ENCODE assay signal across 12 cellular contexts in the genomic region with DNA sequence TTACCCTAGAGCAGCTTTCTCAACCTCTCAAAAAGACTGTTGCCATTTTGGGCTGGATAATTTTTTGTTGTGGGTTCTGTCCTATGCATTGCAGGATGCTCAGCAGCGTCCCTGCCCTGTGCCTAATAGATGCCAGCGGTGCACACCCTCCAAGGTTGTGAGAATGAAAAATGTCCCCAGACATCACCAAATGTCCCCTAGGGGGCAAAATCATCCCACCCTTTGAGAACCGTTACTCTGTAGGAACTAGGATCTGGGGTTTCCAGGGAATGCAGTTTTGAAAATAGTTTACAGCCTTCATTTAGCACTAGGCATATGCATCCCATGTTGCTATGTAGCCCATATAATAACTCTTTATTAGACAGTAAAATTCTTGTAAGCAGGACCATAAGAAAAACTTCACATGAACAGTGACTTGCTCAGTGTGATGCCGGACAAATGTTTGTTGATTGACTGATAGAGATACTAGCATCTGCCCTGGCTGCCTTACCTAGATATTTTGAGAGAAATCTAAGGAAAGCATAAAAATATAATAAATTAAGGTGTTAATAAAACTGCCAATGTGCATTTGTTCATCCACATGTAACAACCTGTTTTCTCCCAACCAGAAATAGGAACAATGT.
A peak's percentile ranks its signal among the peaks of the same experiment; 100 is the strongest.
DNase-seq lines count a peak whose midpoint lies in the region; ATAC-seq and TF ChIP-seq lines count a peak whose summit lies in the region.
"Had no signal": no experiment of that assay in that cellular context is flagged by ENCODE, and none has a peak within 500 bp of the region (broad histone marks: within the 10 kb centered on the region; RNA-seq: fewer than 3 reads in every experiment).

No MANE protein-coding gene starts in this region.

- TF ChIP-seq CTCF in AG09319 (IDR thresholded peaks at IDR 0.05; ENCODE audit: low read depth, low read length) (peak; percentile 11), SK-N-SH (IDR thresholded peaks at IDR 0.05) (no peak)

- no peaks in the 10 kb centered on the region for H3K27me3 Mint-ChIP-seq in stimulated activated naive CD8-positive, alpha-beta T cell treated with anti-CD3 and anti-CD28 coated beads, Interleukin-15, amount 100 ng/mL, for 72 hours

- ATAC-seq in left ventricle myocardium superior: peak; percentile 57
- no peak for ATAC-seq in stimulated activated naive CD8-positive, alpha-beta T cell treated with anti-CD3 and anti-CD28 coated beads, Interleukin-15, amount 100 ng/mL, for 72 hours

- WGBS in SK-N-SH (ENCODE audit: low lambda C conversion rate): 42% methylated on average over 4 of the region's 4 CpGs

- TF ChIP-seq RAD21 in SK-N-SH (IDR thresholded peaks at IDR 0.05; ENCODE audit: low read length): peak; percentile 54

- no peak overlapping the region for H3K9ac ChIP-seq in SK-N-SH

- no peak overlapping the region for H3K27ac Mint-ChIP-seq in stimulated activated naive CD8-positive, alpha-beta T cell treated with anti-CD3 and anti-CD28 coated beads, Interleukin-15, amount 100 ng/mL, for 72 hours

- no peaks in the 10 kb centered on the region for H3K79me2 ChIP-seq in SK-N-SH (ENCODE audit: insufficient read depth)

- peaks cover 0 to 6% of the 10 kb centered on the region in 2 donors for H3K9me3 Mint-ChIP-seq in stimulated activated naive CD8-positive, alpha-beta T cell treated with anti-CD3 and anti-CD28 coated beads, Interleukin-15, amount 100 ng/mL, for 72 hours

- in situ Hi-C loops in HAP-1 (cut with MboI; ENCODE audit: low sequenced_read_pairs): no loop called here

- intact Hi-C loops in left ventricle myocardium superior (cut with micrococcal nuclease): no loop called here

- H3K27me3 ChIP-seq in HAP-1 (ENCODE audit: low read depth) (peaks cover 6% of the 10 kb centered on the region), SK-N-SH (ENCODE audit: insufficient read depth) (no peaks in the 10 kb centered on the region; the same call in 1 of the 2 replicates)
- H3K27me3 ChIP-seq: colonic mucosa had no signal

- POLR2A ChIA-PET in SK-N-SH (lab: Yijun Ruan, JAX): no interaction called here

- no peak overlapping the region for H3K4me3 ChIP-seq in HAP-1
- no peak overlapping the region for H3K4me3 ChIP-seq in SK-N-SH (ENCODE audit: low read depth in 2 of 2, low read length in 1 of 2)
- H3K4me3 ChIP-seq: colonic mucosa, SK-N-MC had no signal

- no peaks in the 10 kb centered on the region for H4K20me1 ChIP-seq in SK-N-SH (ENCODE audit: insufficient read depth)

- H3K9me3 ChIP-seq in HAP-1 (no peaks in the 10 kb centered on the region), SK-N-SH (no peaks in the 10 kb centered on the region)
- H3K9me3 ChIP-seq: colonic mucosa had no signal

- H3K4me1 ChIP-seq in HAP-1: no peaks in the 10 kb centered on the region
- H3K4me1 ChIP-seq in SK-N-SH (ENCODE audit: control insufficient read depth in 1 of 2, insufficient read depth in 2 of 2, low read depth in 1 of 2, low read length in 1 of 2): peaks cover 0 to 2% of the 10 kb centered on the region in 2 experiments; a peak in 1 of 4 replicates
- H3K4me1 ChIP-seq: colonic mucosa had no signal

- no peaks in the 10 kb centered on the region for H3K36me3 ChIP-seq in HAP-1 (replicated peaks)
- no peaks in the 10 kb centered on the region for H3K36me3 ChIP-seq in SK-N-SH (replicated peaks in 1 of 2; ENCODE audit: control insufficient read depth in 1 of 2, insufficient read depth in 2 of 2, low read length in 1 of 2)
- H3K36me3 ChIP-seq: colonic mucosa had no signal

- DNase-seq in AG09319 (ENCODE audit: extremely low read depth, low read depth) (no peak), HAP-1 (ENCODE audit: low spot score in 2 of 2) (peak; percentile 7 to 45), SK-N-SH (peak; percentile 43), left ventricle myocardium superior (no peak), NCI-H2029 treated with DMSO at 0.1 percent for 48 hours (lab: John Stamatoyannopoulos, UW) (no peak)
- no peak for DNase-seq in stimulated activated naive CD4-positive, alpha-beta T cell treated with Interleukin-2 at 50 U/mL for 16 hours (lab: John Stamatoyannopoulos, UW)
- DNase-seq in stimulated activated naive CD8-positive, alpha-beta T cell treated with anti-CD3 and anti-CD28 coated beads, Interleukin-15, amount 100 ng/mL, for 72 hours: no peak
- no peak for DNase-seq in stimulated activated CD4-positive, alpha-beta T cell treated with anti-CD3 and anti-CD28 coated beads, Interleukin-4, amount 100 ng/mL, for 4 hours
- DNase-seq: activated CD8-positive, alpha-beta memory T cell treated with anti-CD3 and anti-CD28 coated beads, Interleukin-2, amount 50 U/mL, for 48 hours; colonic mucosa; COR-L47 had no signal

- H3K27ac ChIP-seq in SK-N-SH (ENCODE audit: low read depth in 2 of 2, low read length in 1 of 2): no peak overlapping the region
- H3K27ac ChIP-seq: colonic mucosa, SK-N-MC had no signal

- no peak overlapping the region for H2AFZ ChIP-seq in SK-N-SH (ENCODE audit: low read depth)

- no peaks in the 10 kb centered on the region for H3F3A ChIP-seq in SK-N-SH (replicated peaks; ENCODE audit: insufficient read depth)

- no peak for TF ChIP-seq EP300 in SK-N-SH (IDR thresholded peaks at IDR 0.05; ENCODE audit: borderline replicate concordance in 1 of 2, low read depth in 1 of 2, low read length in 1 of 2)

- H3K9me2 ChIP-seq in SK-N-SH: no peaks in the 10 kb centered on the region

- no peak overlapping the region for H3K4me3 Mint-ChIP-seq in stimulated activated naive CD8-positive, alpha-beta T cell treated with anti-CD3 and anti-CD28 coated beads, Interleukin-15, amount 100 ng/mL, for 72 hours

- H3K4me1 Mint-ChIP-seq in stimulated activated naive CD8-positive, alpha-beta T cell treated with anti-CD3 and anti-CD28 coated beads, Interleukin-15, amount 100 ng/mL, for 72 hours: peaks cover 27% of the 10 kb centered on the region

- no peak overlapping the region for H3K4me2 ChIP-seq in SK-N-SH

- CTCF ChIA-PET in SK-N-SH (lab: Yijun Ruan, JAX): no interaction called here

TF ChIP-seq in SK-N-SH, 30 proteins besides CTCF, POLR2A, EP300 and RAD21:
- peak; percentile 14; the same call in 1 of the 2 replicates for TF ChIP-seq SMC3 (IDR thresholded peaks at IDR 0.05; ENCODE audit: low read depth, low read length)
- TF ChIP-seq POLR2AphosphoS5 (IDR thresholded peaks at IDR 0.05; ENCODE audit: low read depth, low read length): no peak

Comparison
In these comparisons a context has a peak if more than half of its experiments do, and no peak if none do; other contexts are left out.
1. DNase-seq: peak in HAP-1 (2 of 2) and SK-N-SH (single experiment); none in AG09319 (single experiment), left ventricle myocardium superior (single experiment), NCI-H2029 treated with DMSO at 0.1 percent for 48 hours (single experiment), stimulated activated naive CD4-positive, alpha-beta T cell treated with Interleukin-2 at 50 U/mL for 16 hours (single experiment), stimulated activated naive CD8-positive, alpha-beta T cell treated with anti-CD3 and anti-CD28 coated beads, Interleukin-15, amount 100 ng/mL, for 72 hours (0 of 2) and stimulated activated CD4-positive, alpha-beta T cell treated with anti-CD3 and anti-CD28 coated beads, Interleukin-4, amount 100 ng/mL, for 4 hours (0 of 2).